2 cellular contexts compared by ENCODE assay signal in the genomic region with DNA sequence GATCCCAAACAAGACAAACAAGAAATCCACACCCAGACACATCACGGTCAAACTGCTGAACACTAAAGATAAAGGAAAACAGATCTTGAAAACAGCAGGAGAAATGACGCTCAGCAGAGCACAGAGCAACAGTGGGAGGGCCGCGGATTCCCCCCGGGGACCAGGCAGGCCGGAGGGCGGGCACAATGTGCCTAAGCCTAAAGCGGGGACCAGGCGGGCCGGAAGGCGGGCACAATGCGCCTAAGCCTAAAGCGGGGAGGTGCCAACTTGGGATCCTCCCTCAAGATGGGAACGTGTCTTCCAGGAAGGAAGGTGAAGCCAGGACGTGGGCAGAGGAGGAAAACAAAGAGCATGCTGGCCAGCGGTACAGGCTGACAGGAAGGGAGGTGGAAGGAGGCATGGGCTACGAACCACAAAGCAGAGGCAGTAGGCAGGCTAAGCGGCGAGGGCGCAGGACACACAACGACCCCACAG.
TF ChIP-seq lines count a peak whose summit lies in the region.

No MANE protein-coding gene starts in this region.

TF ChIP-seq in GM23338, 12 proteins besides CTCF, POLR2A, EP300 and RAD21 (continued from another document):
- TF ChIP-seq, protein P1, sequence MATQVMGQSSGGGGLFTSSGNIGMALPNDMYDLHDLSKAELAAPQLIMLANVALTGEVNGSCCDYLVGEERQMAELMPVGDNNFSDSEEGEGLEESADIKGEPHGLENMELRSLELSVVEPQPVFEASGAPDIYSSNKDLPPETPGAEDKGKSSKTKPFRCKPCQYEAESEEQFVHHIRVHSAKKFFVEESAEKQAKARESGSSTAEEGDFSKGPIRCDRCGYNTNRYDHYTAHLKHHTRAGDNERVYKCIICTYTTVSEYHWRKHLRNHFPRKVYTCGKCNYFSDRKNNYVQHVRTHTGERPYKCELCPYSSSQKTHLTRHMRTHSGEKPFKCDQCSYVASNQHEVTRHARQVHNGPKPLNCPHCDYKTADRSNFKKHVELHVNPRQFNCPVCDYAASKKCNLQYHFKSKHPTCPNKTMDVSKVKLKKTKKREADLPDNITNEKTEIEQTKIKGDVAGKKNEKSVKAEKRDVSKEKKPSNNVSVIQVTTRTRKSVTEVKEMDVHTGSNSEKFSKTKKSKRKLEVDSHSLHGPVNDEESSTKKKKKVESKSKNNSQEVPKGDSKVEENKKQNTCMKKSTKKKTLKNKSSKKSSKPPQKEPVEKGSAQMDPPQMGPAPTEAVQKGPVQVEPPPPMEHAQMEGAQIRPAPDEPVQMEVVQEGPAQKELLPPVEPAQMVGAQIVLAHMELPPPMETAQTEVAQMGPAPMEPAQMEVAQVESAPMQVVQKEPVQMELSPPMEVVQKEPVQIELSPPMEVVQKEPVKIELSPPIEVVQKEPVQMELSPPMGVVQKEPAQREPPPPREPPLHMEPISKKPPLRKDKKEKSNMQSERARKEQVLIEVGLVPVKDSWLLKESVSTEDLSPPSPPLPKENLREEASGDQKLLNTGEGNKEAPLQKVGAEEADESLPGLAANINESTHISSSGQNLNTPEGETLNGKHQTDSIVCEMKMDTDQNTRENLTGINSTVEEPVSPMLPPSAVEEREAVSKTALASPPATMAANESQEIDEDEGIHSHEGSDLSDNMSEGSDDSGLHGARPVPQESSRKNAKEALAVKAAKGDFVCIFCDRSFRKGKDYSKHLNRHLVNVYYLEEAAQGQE (IDR thresholded peaks at IDR 0.05; ENCODE audit: unreplicated experiment): no peak
- TF ChIP-seq EZH2 (IDR thresholded peaks at IDR 0.05; ENCODE audit: low read depth, unreplicated experiment): no peak
- no peak for TF ChIP-seq STAT1 (IDR thresholded peaks at IDR 0.05; ENCODE audit: unreplicated experiment)
- no peak for TF ChIP-seq ZNF114 (CRISPR knock-in tag; IDR thresholded peaks at IDR 0.05)
- TF ChIP-seq ZNF331 (CRISPR knock-in tag; IDR thresholded peaks at IDR 0.05; ENCODE audit: low read depth): no peak
- no peak for TF ChIP-seq NANOG (IDR thresholded peaks at IDR 0.05; ENCODE audit: borderline replicate concordance)
- TF ChIP-seq, protein P2, sequence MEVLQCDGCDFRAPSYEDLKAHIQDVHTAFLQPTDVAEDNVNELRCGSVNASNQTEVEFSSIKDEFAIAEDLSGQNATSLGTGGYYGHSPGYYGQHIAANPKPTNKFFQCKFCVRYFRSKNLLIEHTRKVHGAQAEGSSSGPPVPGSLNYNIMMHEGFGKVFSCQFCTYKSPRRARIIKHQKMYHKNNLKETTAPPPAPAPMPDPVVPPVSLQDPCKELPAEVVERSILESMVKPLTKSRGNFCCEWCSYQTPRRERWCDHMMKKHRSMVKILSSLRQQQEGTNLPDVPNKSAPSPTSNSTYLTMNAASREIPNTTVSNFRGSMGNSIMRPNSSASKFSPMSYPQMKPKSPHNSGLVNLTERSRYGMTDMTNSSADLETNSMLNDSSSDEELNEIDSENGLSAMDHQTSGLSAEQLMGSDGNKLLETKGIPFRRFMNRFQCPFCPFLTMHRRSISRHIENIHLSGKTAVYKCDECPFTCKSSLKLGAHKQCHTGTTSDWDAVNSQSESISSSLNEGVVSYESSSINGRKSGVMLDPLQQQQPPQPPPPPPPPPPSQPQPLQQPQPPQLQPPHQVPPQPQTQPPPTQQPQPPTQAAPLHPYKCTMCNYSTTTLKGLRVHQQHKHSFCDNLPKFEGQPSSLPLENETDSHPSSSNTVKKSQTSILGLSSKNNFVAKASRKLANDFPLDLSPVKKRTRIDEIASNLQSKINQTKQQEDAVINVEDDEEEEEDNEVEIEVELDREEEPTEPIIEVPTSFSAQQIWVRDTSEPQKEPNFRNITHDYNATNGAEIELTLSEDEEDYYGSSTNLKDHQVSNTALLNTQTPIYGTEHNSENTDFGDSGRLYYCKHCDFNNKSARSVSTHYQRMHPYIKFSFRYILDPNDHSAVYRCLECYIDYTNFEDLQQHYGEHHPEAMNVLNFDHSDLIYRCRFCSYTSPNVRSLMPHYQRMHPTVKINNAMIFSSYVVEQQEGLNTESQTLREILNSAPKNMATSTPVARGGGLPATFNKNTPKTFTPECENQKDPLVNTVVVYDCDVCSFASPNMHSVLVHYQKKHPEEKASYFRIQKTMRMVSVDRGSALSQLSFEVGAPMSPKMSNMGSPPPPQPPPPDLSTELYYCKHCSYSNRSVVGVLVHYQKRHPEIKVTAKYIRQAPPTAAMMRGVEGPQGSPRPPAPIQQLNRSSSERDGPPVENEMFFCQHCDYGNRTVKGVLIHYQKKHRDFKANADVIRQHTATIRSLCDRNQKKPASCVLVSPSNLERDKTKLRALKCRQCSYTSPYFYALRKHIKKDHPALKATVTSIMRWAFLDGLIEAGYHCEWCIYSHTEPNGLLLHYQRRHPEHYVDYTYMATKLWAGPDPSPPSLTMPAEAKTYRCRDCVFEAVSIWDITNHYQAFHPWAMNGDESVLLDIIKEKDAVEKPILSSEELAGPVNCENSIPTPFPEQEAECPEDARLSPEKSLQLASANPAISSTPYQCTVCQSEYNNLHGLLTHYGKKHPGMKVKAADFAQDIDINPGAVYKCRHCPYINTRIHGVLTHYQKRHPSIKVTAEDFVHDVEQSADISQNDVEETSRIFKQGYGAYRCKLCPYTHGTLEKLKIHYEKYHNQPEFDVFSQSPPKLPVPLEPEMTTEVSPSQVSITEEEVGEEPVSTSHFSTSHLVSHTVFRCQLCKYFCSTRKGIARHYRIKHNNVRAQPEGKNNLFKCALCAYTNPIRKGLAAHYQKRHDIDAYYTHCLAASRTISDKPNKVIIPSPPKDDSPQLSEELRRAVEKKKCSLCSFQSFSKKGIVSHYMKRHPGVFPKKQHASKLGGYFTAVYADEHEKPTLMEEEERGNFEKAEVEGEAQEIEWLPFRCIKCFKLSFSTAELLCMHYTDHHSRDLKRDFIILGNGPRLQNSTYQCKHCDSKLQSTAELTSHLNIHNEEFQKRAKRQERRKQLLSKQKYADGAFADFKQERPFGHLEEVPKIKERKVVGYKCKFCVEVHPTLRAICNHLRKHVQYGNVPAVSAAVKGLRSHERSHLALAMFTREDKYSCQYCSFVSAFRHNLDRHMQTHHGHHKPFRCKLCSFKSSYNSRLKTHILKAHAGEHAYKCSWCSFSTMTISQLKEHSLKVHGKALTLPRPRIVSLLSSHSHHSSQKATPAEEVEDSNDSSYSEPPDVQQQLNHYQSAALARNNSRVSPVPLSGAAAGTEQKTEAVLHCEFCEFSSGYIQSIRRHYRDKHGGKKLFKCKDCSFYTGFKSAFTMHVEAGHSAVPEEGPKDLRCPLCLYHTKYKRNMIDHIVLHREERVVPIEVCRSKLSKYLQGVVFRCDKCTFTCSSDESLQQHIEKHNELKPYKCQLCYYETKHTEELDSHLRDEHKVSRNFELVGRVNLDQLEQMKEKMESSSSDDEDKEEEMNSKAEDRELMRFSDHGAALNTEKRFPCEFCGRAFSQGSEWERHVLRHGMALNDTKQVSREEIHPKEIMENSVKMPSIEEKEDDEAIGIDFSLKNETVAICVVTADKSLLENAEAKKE (CRISPR knock-in tag; IDR thresholded peaks at IDR 0.05): no peak
- TF ChIP-seq CREB1 (CRISPR knock-in tag; IDR thresholded peaks at IDR 0.05; ENCODE audit: low read depth): no peak
TF ChIP-seq in GM23338: peak in this region for 0.

TF ChIP-seq in endothelial cell of umbilical vein, 7 proteins besides CTCF, POLR2A, EP300 and RAD21 (continued from another document):
- TF ChIP-seq GATA2 (IDR thresholded peaks at IDR 0.05; ENCODE audit: insufficient read depth, insufficient read length, low read depth, low read length) (no peak), FOS (IDR thresholded peaks at IDR 0.05; ENCODE audit: borderline replicate concordance, insufficient read depth, low read length) (no peak), EZH2 (IDR thresholded peaks at IDR 0.05; ENCODE audit: borderline replicate concordance, low read depth, low read length, severe bottlenecking) (no peak)
TF ChIP-seq in endothelial cell of umbilical vein: peak in this region for 2.
